Comparison of ENCODE assay signal across 18 cellular contexts in the genomic region with DNA sequence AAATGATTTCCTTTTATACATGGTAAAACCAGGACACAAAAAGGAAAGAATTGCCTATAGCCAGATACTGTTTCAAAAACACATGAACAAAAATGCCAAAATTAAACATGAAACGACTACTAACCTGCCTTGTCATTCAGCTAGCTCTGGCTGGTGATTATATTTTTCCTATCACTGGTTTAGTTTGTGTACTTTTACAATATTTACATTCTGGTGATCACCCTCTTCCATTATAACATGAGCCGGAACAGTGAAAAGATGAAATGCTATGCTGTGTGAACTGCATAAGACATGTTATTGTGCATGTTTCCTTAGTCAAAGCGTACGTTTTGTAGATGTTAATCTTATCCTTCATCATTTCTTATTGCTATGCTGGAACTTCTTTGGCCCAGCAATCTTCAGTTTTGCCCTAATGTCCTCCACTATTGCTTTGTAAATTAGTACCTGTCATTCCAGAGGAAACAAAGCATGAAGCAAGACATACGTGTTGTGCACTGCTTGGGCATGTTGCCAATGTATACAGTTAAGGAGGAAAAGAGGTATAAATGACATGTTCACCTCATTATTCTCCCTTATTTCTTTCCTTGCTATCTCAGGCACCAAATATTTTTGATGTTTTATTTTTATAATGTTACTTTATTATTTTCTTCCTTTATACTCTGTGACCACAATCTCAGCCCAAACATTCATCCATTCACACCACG.
A peak's percentile ranks its signal among the peaks of the same experiment; 100 is the strongest.
DNase-seq lines count a peak whose midpoint lies in the region; ATAC-seq lines count a peak whose summit lies in the region.
"Had no signal": no experiment of that assay in that cellular context is flagged by ENCODE, and none has a peak within 500 bp of the region (broad histone marks: within the 10 kb centered on the region; RNA-seq: fewer than 3 reads in every experiment).

No MANE protein-coding gene starts in this region.

- DNase-seq in DMS153 treated with DMSO at 0.1 percent for 48 hours (lab: John Stamatoyannopoulos, UW; ENCODE audit: unreplicated experiment) (peak; percentile 71), NCI-H1092 (lab: John Stamatoyannopoulos, UW) (peak; percentile 39), SHP77 (lab: John Stamatoyannopoulos, UW) (peak; percentile 65 to 75), kidney tubule cell (ENCODE audit: low spot score) (peak; percentile 63), OCI-M1 (lab: John Stamatoyannopoulos, UW) (no peak), UCSD-AML1 (lab: John Stamatoyannopoulos, UW; ENCODE audit: unreplicated experiment) (no peak)
- no peak for DNase-seq in activated CD4-positive, alpha-beta T cell treated with anti-CD3 and anti-CD28 coated beads, Interleukin-2, amount 50 U/mL, for 1 hour
- DNase-seq: activated naive CD4-positive, alpha-beta T cell; Caco-2; endodermal cell; Karpas-422; PC-9; stimulated activated CD4-positive, alpha-beta T cell treated with anti-CD3 and anti-CD28 coated beads, Interleukin-4, amount 100 ng/mL, for 24 hours; SW 1271; trophoblast cell had no signal

- ATAC-seq in GM21381 (IDR thresholded peaks at IDR 0.05; ENCODE audit: unreplicated experiment), result no peak
- ATAC-seq: sciatic nerve, WTC11 had no signal

Comparison
In these comparisons a context has a peak if more than half of its experiments do, and no peak if none do; other contexts are left out.
1. DNase-seq: peak in DMS153 treated with DMSO at 0.1 percent for 48 hours (single experiment), NCI-H1092 (single experiment), SHP77 (2 of 2) and kidney tubule cell (single experiment); none in OCI-M1 (single experiment), activated CD4-positive, alpha-beta T cell treated with anti-CD3 and anti-CD28 coated beads, Interleukin-2, amount 50 U/mL, for 1 hour (single experiment) and UCSD-AML1 (single experiment).